8 cellular contexts compared by ENCODE assay signal in genomic region chr12:93137656-93138612, GRCh38.
A peak's percentile ranks its signal among the peaks of the same experiment; 100 is the strongest.
DNase-seq lines count a peak whose midpoint lies in the region; ATAC-seq and TF ChIP-seq lines count a peak whose summit lies in the region.

No MANE protein-coding gene starts in this region.

- TF ChIP-seq CTCF in adrenal gland (IDR thresholded peaks at IDR 0.05), result no peak
- TF ChIP-seq CTCF in stomach (IDR thresholded peaks at IDR 0.05), result no peak

- peak; percentile 52 for ATAC-seq in HG02973 (IDR thresholded peaks at IDR 0.05; ENCODE audit: unreplicated experiment)
- peak; percentile 73 for ATAC-seq in naive thymus-derived CD4-positive, alpha-beta T cell
- no peak for ATAC-seq in naive thymus-derived CD8-positive, alpha-beta T cell

- H3K36me3 Mint-ChIP-seq in naive thymus-derived CD4-positive, alpha-beta T cell, result peaks cover 0 to 4% (median 0%) of the 10 kb centered on the region in 5 donors
- H3K36me3 Mint-ChIP-seq in naive thymus-derived CD8-positive, alpha-beta T cell, result peaks cover 0 to 5% (median 0%) of the 10 kb centered on the region in 3 donors

- intact Hi-C loops in adrenal gland (cut with DNase I), result no loop called here
- intact Hi-C loops in naive thymus-derived CD4-positive, alpha-beta T cell (cut with micrococcal nuclease), result no loop called here
- intact Hi-C loops in stomach (cut with DNase I; ENCODE audit: low total_unique reads), result no loop called here

- 59 to 70% (median 64%) methylated on average over 3 to 6 of the region's 6 CpGs for WGBS in adrenal gland, 4 donors
- WGBS in stomach, 5 donors, result 85 to 94% (median 86%) methylated on average over 6 of the region's 6 CpGs

- no peak overlapping the region for H3K4me3 ChIP-seq in adrenal gland
- no peak overlapping the region for H3K4me3 ChIP-seq in naive thymus-derived CD4-positive, alpha-beta T cell (ENCODE audit: low read length)
- no peak overlapping the region for H3K4me3 ChIP-seq in stomach

- no peak overlapping the region for H3K4me3 Mint-ChIP-seq in naive thymus-derived CD4-positive, alpha-beta T cell
- no peak overlapping the region for H3K4me3 Mint-ChIP-seq in naive thymus-derived CD8-positive, alpha-beta T cell

- CTCF ChIA-PET in naive thymus-derived CD4-positive, alpha-beta T cell (lab: Charles Lee), result interaction anchor here (1.4 kb wide), 1 partner anchor 40 kb away, joined by 3 read pairs; no protein-coding TSS in a partner anchor

- H3K27ac Mint-ChIP-seq in naive thymus-derived CD4-positive, alpha-beta T cell, result no peak overlapping the region
- peak overlapping the region in 1 of 10 donors; percentile 39 for H3K27ac Mint-ChIP-seq in naive thymus-derived CD8-positive, alpha-beta T cell

- H3K27ac ChIP-seq in adrenal gland (peak overlapping the region in 2 of 5 donors; percentile 35 to 43), stomach (peak overlapping the region in 2 of 5 donors; percentile 10 to 24)
- no peak overlapping the region for H3K27ac ChIP-seq in naive thymus-derived CD4-positive, alpha-beta T cell (ENCODE audit: low read depth, low read length)

- no peaks in the 10 kb centered on the region for H3K9me3 ChIP-seq in adrenal gland (replicated peaks in 1 of 3)
- no peaks in the 10 kb centered on the region for H3K9me3 ChIP-seq in naive thymus-derived CD4-positive, alpha-beta T cell (ENCODE audit: control insufficient read depth in 2 of 3, low read length in 3 of 3)
- no peaks in the 10 kb centered on the region for H3K9me3 ChIP-seq in stomach

- H3K27me3 ChIP-seq in adrenal gland, result no peaks in the 10 kb centered on the region
- H3K27me3 ChIP-seq in naive thymus-derived CD4-positive, alpha-beta T cell (ENCODE audit: control insufficient read depth in 2 of 2, insufficient read depth in 2 of 2, low read length in 2 of 2), result no peaks in the 10 kb centered on the region
- no peaks in the 10 kb centered on the region for H3K27me3 ChIP-seq in stomach

- no peaks in the 10 kb centered on the region for H3K36me3 ChIP-seq in adrenal gland (replicated peaks in 1 of 2)
- H3K36me3 ChIP-seq in naive thymus-derived CD4-positive, alpha-beta T cell (ENCODE audit: control insufficient read depth in 2 of 3, insufficient read depth in 3 of 3, low read length in 3 of 3), result no peaks in the 10 kb centered on the region
- H3K36me3 ChIP-seq in stomach, result no peaks in the 10 kb centered on the region

- peaks cover 0 to 9% (median 3%) of the 10 kb centered on the region in 11 donors for H3K9me3 Mint-ChIP-seq in naive thymus-derived CD4-positive, alpha-beta T cell
- peaks cover 0 to 8% (median 3%) of the 10 kb centered on the region in 9 donors for H3K9me3 Mint-ChIP-seq in naive thymus-derived CD8-positive, alpha-beta T cell

- POLR2A ChIA-PET in naive thymus-derived CD4-positive, alpha-beta T cell (lab: Charles Lee), result interaction anchor here (0.5 kb wide), 1 partner anchor 627 kb away, joined by 3 read pairs; no protein-coding TSS in a partner anchor
- POLR2A ChIA-PET in naive thymus-derived CD8-positive, alpha-beta T cell (lab: Charles Lee), result no interaction called here

- H3K4me1 ChIP-seq in adrenal gland (replicated peaks in 1 of 2), result peaks cover 0 to 9% of the 10 kb centered on the region in 2 donors
- H3K4me1 ChIP-seq in naive thymus-derived CD4-positive, alpha-beta T cell (ENCODE audit: control insufficient read depth in 2 of 2, insufficient read depth in 2 of 2, low read length in 2 of 2), result no peaks in the 10 kb centered on the region
- peaks cover 0 to 30% (median 16%) of the 10 kb centered on the region in 4 donors for H3K4me1 ChIP-seq in stomach

- peaks cover 8 to 22% (median 15%) of the 10 kb centered on the region in 7 donors for H3K4me1 Mint-ChIP-seq in naive thymus-derived CD4-positive, alpha-beta T cell
- H3K4me1 Mint-ChIP-seq in naive thymus-derived CD8-positive, alpha-beta T cell, result peaks cover 5 to 54% (median 20%) of the 10 kb centered on the region in 4 donors

- no peaks in the 10 kb centered on the region for H3K27me3 Mint-ChIP-seq in naive thymus-derived CD4-positive, alpha-beta T cell
- no peaks in the 10 kb centered on the region for H3K27me3 Mint-ChIP-seq in naive thymus-derived CD8-positive, alpha-beta T cell

- no peak for TF ChIP-seq EP300 in stomach (IDR thresholded peaks at IDR 0.05)

- peak; percentile 50 for DNase-seq in DMS53 (lab: John Stamatoyannopoulos, UW)
- DNase-seq in DMS53 treated with DMSO at 0.1 percent for 48 hours (lab: John Stamatoyannopoulos, UW; ENCODE audit: unreplicated experiment), result no peak
- DNase-seq in adrenal gland, result peak; percentile 26 to 64 (median 57)
- no peak for DNase-seq in naive thymus-derived CD4-positive, alpha-beta T cell
- no peak for DNase-seq in naive thymus-derived CD8-positive, alpha-beta T cell
- no peak for DNase-seq in NCI-H510A treated with DMSO at 0.1 percent for 48 hours (lab: John Stamatoyannopoulos, UW)
- DNase-seq in stomach, result no peak

- TF ChIP-seq POLR2A in adrenal gland (IDR thresholded peaks at IDR 0.05) (no peak), stomach (IDR thresholded peaks at IDR 0.05) (no peak)

Comparison
In these comparisons a context has a peak if more than half of its experiments do, and no peak if none do; other contexts are left out.
1. DNase-seq: peak in DMS53 (single experiment) and adrenal gland (7 of 7); none in DMS53 treated with DMSO at 0.1 percent for 48 hours (single experiment), naive thymus-derived CD4-positive, alpha-beta T cell (0 of 9), naive thymus-derived CD8-positive, alpha-beta T cell (0 of 10), NCI-H510A treated with DMSO at 0.1 percent for 48 hours (single experiment) and stomach (single experiment).
2. ATAC-seq: peak in HG02973 (single experiment) and naive thymus-derived CD4-positive, alpha-beta T cell (single experiment); none in naive thymus-derived CD8-positive, alpha-beta T cell (0 of 2).